Comparison of ENCODE assay signal across 11 cellular contexts in genomic region chr20:50460115-50460607, GRCh38. TPM values are rescaled to one million over a fixed set of nuclear protein-coding genes. Genes with fewer than 3 reads are reported as not detected.
DNase-seq lines count a peak whose midpoint lies in the region; ATAC-seq and TF ChIP-seq lines count a peak whose summit lies in the region.
"Had no signal": no experiment of that assay in that cellular context is flagged by ENCODE, and none has a peak within 500 bp of the region (broad histone marks: within the 10 kb centered on the region; RNA-seq: fewer than 3 reads in every experiment).

No MANE protein-coding gene starts in this region.

- H3K4me2 ChIP-seq in mammary epithelial cell (ENCODE audit: insufficient read depth, low read depth, low read length), result no peak overlapping the region

- no peak for TF ChIP-seq POLR2A in transverse colon (IDR thresholded peaks at IDR 0.05)

- no peak for TF ChIP-seq EP300 in transverse colon (IDR thresholded peaks at IDR 0.05; ENCODE audit: low read depth)

- 88% methylated on average over 9 of the region's 9 CpGs for whole genome bisulfite sequencing in mammary epithelial cell (ENCODE audit: low coverage, missing lambda C conversion rate)
- WGBS in transverse colon (ENCODE audit: low coverage in 1 of 2), 2 donors, result 70% methylated on average over 9 of the region's 9 CpGs; no CpG with 5 or more reads in 1 of the 2 donors

- intact Hi-C loops in Panc1 (cut with micrococcal nuclease; ENCODE audit: unreplicated experiment) (loop anchor here (10.0 kb wide), 1 partner anchor 165 kb away; no protein-coding TSS in a partner anchor), mammary epithelial cell (cut with micrococcal nuclease) (loop anchor here (1.0 to 10.0 kb wide), 10 partner anchors 20 to 475 kb away; partner anchors contain the start of genes CEBPB and SNAI1), transverse colon (cut with DNase I; ENCODE audit: low total_unique reads) (loop anchor here (2.0 kb wide), 1 partner anchor 269 kb away; the partner anchor contains the start of gene CEBPB)

- no peaks in the 10 kb centered on the region for H3K9me3 Mint-ChIP-seq in nephron progenitor cell
- H3K9me3 Mint-ChIP-seq: CD4-positive, alpha-beta T cell had no signal

- in situ Hi-C loops in Panc1 (cut with HindIII; ENCODE audit: low pct_unique_long_range_greater_than_20kb, low sequenced_read_pairs), result no loop called here
- in situ Hi-C loops in mammary epithelial cell (cut with MboI; ENCODE audit: low sequenced_read_pairs in 2 of 2), result loop anchor here (5.0 kb wide), 2 partner anchors 273 to 278 kb away; no protein-coding TSS in a partner anchor
- in situ Hi-C loops in transverse colon (cut with MboI; ENCODE audit: low pct_ligation_motif_present in 1 of 4, low pct_unique_long_range_greater_than_20kb in 1 of 4, low sequenced_read_pairs in 3 of 4), result loop anchor here (5.0 to 25.0 kb wide), 2 partner anchors 173 to 273 kb away; no protein-coding TSS in a partner anchor

- no peaks in the 10 kb centered on the region for H3K27me3 ChIP-seq in Panc1 (ENCODE audit: control insufficient read depth, insufficient read depth, low read length)
- no peaks in the 10 kb centered on the region for H3K27me3 ChIP-seq in mammary epithelial cell (ENCODE audit: insufficient read depth, low read length)
- no peaks in the 10 kb centered on the region for H3K27me3 ChIP-seq in transverse colon
- H3K27me3 ChIP-seq: pancreas had no signal

- H3K9ac ChIP-seq in mammary epithelial cell (ENCODE audit: insufficient read depth, low read length), result no peak overlapping the region

- no peak overlapping the region for H3K4me3 Mint-ChIP-seq in nephron progenitor cell
- H3K4me3 Mint-ChIP-seq: CD4-positive, alpha-beta T cell had no signal

- H3K27ac Mint-ChIP-seq in nephron progenitor cell, result no peak overlapping the region
- H3K27ac Mint-ChIP-seq: CD4-positive, alpha-beta T cell had no signal

- CTCF ChIA-PET in Panc1 (lab: Charles Lee), result no interaction called here
- CTCF ChIA-PET in mammary epithelial cell (lab: Charles Lee; ENCODE audit: low non-redundant PET), result interaction anchor here (0.7 kb wide), 1 partner anchor 59 kb away, joined by 3 read pairs; no protein-coding TSS in a partner anchor

- peaks cover 34% of the 10 kb centered on the region for H3K27me3 Mint-ChIP-seq in nephron progenitor cell (ENCODE audit: low read depth, poor library complexity)
- H3K27me3 Mint-ChIP-seq: CD4-positive, alpha-beta T cell had no signal

- dilution Hi-C loops in mammary epithelial cell (cut with HindIII; ENCODE audit: low sequenced_read_pairs), result loop anchor here (5.0 kb wide), 2 partner anchors 238 to 287 kb away; no protein-coding TSS in a partner anchor

- POLR2A ChIA-PET in Panc1 (lab: Charles Lee), result no interaction called here

- H3K36me3 ChIP-seq in Panc1 (ENCODE audit: control insufficient read depth, insufficient read depth, low read length), result no peaks in the 10 kb centered on the region
- H3K36me3 ChIP-seq in mammary epithelial cell (ENCODE audit: insufficient read depth, low read length), result no peaks in the 10 kb centered on the region
- no peaks in the 10 kb centered on the region for H3K36me3 ChIP-seq in transverse colon
- H3K36me3 ChIP-seq: pancreas had no signal

- peak overlapping the region; percentile 77 for H2AFZ ChIP-seq in mammary epithelial cell (ENCODE audit: low read depth, low read length)

- peak; percentile 5; the same call in 1 of the 2 replicates for ATAC-seq in Panc1
- no peak for ATAC-seq in GM21619 (IDR thresholded peaks at IDR 0.05; ENCODE audit: unreplicated experiment)

- H3K4me1 ChIP-seq in Panc1 (ENCODE audit: control insufficient read depth, insufficient read depth, low read length) (peaks cover 8% of the 10 kb centered on the region), mammary epithelial cell (ENCODE audit: insufficient read depth, low read length) (peaks cover 20% of the 10 kb centered on the region), transverse colon (peaks cover 4 to 19% (median 16%) of the 10 kb centered on the region in 4 donors)

- DNase-seq in Panc1 (ENCODE audit: low read depth, low spot score) (no peak), mammary epithelial cell (no peak), nephron progenitor cell (peak; percentile 12), transverse colon (no peak), medulla oblongata (ENCODE audit: extremely low spot score) (no peak), NCI-H1436 (lab: John Stamatoyannopoulos, UW) (no peak)
- DNase-seq: cortex of kidney, NCI-H446 treated with DMSO at 0.1 percent for 48 hours had no signal

- H3K9me3 ChIP-seq in Panc1 (ENCODE audit: control insufficient read depth, insufficient read depth, low read depth, low read length), result no peaks in the 10 kb centered on the region
- H3K9me3 ChIP-seq in mammary epithelial cell (replicated peaks; ENCODE audit: insufficient read depth, low read length), result no peaks in the 10 kb centered on the region
- no peaks in the 10 kb centered on the region for H3K9me3 ChIP-seq in transverse colon
- H3K9me3 ChIP-seq: pancreas had no signal

- no peak for TF ChIP-seq CTCF in Panc1 (IDR thresholded peaks at IDR 0.05)
- TF ChIP-seq CTCF in mammary epithelial cell (conservative IDR thresholded peaks at IDR 0.05 in 1 of 2, IDR thresholded peaks at IDR 0.05 in 1 of 2; ENCODE audit: extremely low read depth in 1 of 2, insufficient read depth in 1 of 2, low read depth in 1 of 2, low read length in 2 of 2), result no peak
- TF ChIP-seq CTCF in nephron progenitor cell (IDR thresholded peaks at IDR 0.05), result no peak
- TF ChIP-seq CTCF in transverse colon (IDR thresholded peaks at IDR 0.05), result no peak

- no peaks in the 10 kb centered on the region for H4K20me1 ChIP-seq in mammary epithelial cell (ENCODE audit: insufficient read depth, low read length)

- no peak overlapping the region for H3K27ac ChIP-seq in Panc1 (ENCODE audit: low read length)
- H3K27ac ChIP-seq in mammary epithelial cell (ENCODE audit: insufficient read depth, low read depth, low read length), result no peak overlapping the region
- peak overlapping the region; percentile 58 to 73 (median 66) for H3K27ac ChIP-seq in transverse colon

- no TSS peak for BruUV-seq in Panc1 (replicated peaks; lab: Mats Ljungman, UMichigan)
- no TSS peak for BruUV-seq in mammary epithelial cell (replicated peaks; lab: Mats Ljungman, UMichigan)

- peaks cover 9% of the 10 kb centered on the region for H3K4me1 Mint-ChIP-seq in nephron progenitor cell

- no peaks in the 10 kb centered on the region for H3K36me3 Mint-ChIP-seq in nephron progenitor cell (ENCODE audit: low read depth)

- H3K4me3 ChIP-seq in Panc1 (ENCODE audit: low read depth in 2 of 2, low read length in 2 of 2), result no peak overlapping the region
- H3K4me3 ChIP-seq in mammary epithelial cell (replicated peaks in 1 of 3; ENCODE audit: insufficient read depth in 1 of 3, low read depth in 2 of 3, low read length in 3 of 3), result no peak overlapping the region
- H3K4me3 ChIP-seq in transverse colon, result no peak overlapping the region
- H3K4me3 ChIP-seq: pancreas had no signal

- no peaks in the 10 kb centered on the region for H3K79me2 ChIP-seq in mammary epithelial cell (ENCODE audit: insufficient read depth, low read length)

RNA-seq across cellular contexts. Expression of gene PTPN1, which starts 50.0 kb away (rescaled TPM):
- total RNA-seq in Panc1 (2021; ENCODE audit: unreplicated experiment), result 42.2 TPM
- polyA plus RNA-seq in Panc1 (2012; ENCODE audit: insufficient read length), result 27.3 TPM
- total RNA-seq in mammary epithelial cell, result 10 to 100 TPM; 43.5 to 90.8 TPM
- polyA plus RNA-seq in mammary epithelial cell, result 77.0 TPM
- 105 TPM for polyA minus RNA-seq in mammary epithelial cell
- total RNA-seq in transverse colon, result 10 to 100 TPM; 19.3 to 34.8 (median 28.8) TPM

Comparison
In these comparisons a context has a peak if more than half of its experiments do, and no peak if none do; other contexts are left out.
1. H3K27ac ChIP-seq: peak in transverse colon (4 of 4); none in Panc1 (single experiment) and mammary epithelial cell (single experiment).